10 cellular contexts compared by ENCODE assay signal in the genomic region with DNA sequence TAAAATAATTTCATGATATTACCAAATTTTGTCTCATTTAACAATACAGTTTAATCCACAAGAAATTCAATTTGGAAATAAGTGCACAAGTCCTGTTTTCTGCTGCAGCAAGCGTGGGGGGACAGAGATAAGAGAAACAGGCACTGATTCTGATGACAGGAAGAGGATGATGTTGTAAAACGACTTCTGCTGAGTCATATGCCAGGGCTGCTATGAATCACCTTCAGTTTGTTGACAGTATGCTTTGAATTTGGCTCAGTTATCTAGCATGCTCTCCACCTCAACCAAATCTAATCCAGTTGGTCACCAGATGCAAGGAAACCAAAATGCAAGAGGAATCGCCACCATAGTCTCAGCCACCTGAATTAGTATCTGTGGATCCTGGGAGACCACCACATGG.
DNase-seq lines count a peak whose midpoint lies in the region; ATAC-seq lines count a peak whose summit lies in the region.
"Had no signal": no experiment of that assay in that cellular context is flagged by ENCODE, and none has a peak within 500 bp of the region (broad histone marks: within the 10 kb centered on the region; RNA-seq: fewer than 3 reads in every experiment).

No MANE protein-coding gene starts in this region.

- no peaks in the 10 kb centered on the region for H3K36me3 ChIP-seq in HUES6 (ENCODE audit: control insufficient read depth, insufficient read depth, low read length)

- DNase-seq in CMK (ENCODE audit: low read depth) (peak; percentile 7), amniotic stem cell (lab: John Stamatoyannopoulos, UW) (peak; percentile 78), kidney glomerular epithelial cell (lab: John Stamatoyannopoulos, UW) (peak; percentile 66), NCI-H524 treated with DMSO at 0.1 percent for 48 hours (lab: John Stamatoyannopoulos, UW) (no peak), NCI-H82 treated with DMSO at 0.1 percent for 48 hours (lab: John Stamatoyannopoulos, UW; ENCODE audit: unreplicated experiment) (no peak)
- no peak for DNase-seq in activated CD8-positive, alpha-beta memory T cell treated with anti-CD3 and anti-CD28 coated beads, Interleukin-2, amount 50 U/mL, for 4 hours
- DNase-seq: central memory CD4-positive, alpha-beta T cell had no signal

- peaks cover 7% of the 10 kb centered on the region for H3K4me1 ChIP-seq in HUES6 (ENCODE audit: control insufficient read depth, insufficient read depth, low read length)

- no peaks in the 10 kb centered on the region for H3K27me3 ChIP-seq in HUES6 (ENCODE audit: control insufficient read depth, insufficient read depth, low read length)

- H3K4me3 ChIP-seq in HUES6 (ENCODE audit: low read depth, low read length) = no peak overlapping the region

- H3K27ac ChIP-seq in HUES6 (ENCODE audit: low read depth, low read length) = peak overlapping the region; percentile 78; the same call in 1 of the 2 replicates
- H3K27ac ChIP-seq: HL-60 had no signal

- ATAC-seq in GM21576 (IDR thresholded peaks at IDR 0.05; ENCODE audit: unreplicated experiment) = no peak

- H3K9me3 ChIP-seq in HUES6 (ENCODE audit: control insufficient read depth, insufficient read depth, low read depth, low read length) = peaks cover 4% of the 10 kb centered on the region; the same call in 1 of the 2 replicates

- no peak overlapping the region for H3K9ac ChIP-seq in HUES6 (ENCODE audit: low read length)

Comparison
In these comparisons a context has a peak if more than half of its experiments do, and no peak if none do; other contexts are left out.
1. DNase-seq: peak in CMK (single experiment), amniotic stem cell (single experiment) and kidney glomerular epithelial cell (single experiment); none in NCI-H524 treated with DMSO at 0.1 percent for 48 hours (single experiment), NCI-H82 treated with DMSO at 0.1 percent for 48 hours (single experiment) and activated CD8-positive, alpha-beta memory T cell treated with anti-CD3 and anti-CD28 coated beads, Interleukin-2, amount 50 U/mL, for 4 hours (single experiment).